In the genomic region with DNA sequence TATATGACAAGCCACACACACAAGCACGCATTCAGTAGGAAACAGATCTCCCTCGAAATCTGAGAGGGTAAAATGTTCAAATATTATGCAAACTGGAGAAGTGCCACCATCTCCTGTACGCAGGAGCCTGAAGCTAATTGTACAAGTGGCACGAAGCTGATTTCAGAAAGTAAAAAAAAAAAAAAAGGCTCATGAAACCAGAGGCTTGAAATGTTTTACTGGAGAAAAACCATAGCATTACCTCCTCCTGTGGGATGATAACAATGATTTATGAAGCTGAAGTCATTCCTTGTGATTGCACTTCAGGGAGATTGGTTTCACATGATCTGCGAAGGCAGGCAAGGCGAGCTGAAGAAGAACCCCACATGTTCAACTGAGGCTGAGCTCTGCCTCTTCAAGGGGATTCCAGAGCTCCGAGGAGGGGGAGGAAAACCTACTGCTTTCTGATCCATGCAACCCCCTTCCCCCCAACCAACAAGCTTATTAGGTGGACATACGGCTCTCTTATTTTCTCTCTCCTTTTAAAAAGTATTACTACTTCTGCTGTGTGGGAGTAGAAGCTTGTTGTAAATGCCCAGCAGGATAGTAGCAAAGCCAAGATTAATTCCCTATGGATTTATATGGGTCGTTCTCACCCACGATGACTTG, we compare ENCODE assay signal across 1 cellular context.
TF ChIP-seq lines count a peak whose summit lies in the region.

No MANE protein-coding gene starts in this region.

TF ChIP-seq in HEK293, 187 proteins besides CTCF, POLR2A, EP300 and RAD21 (continued from another document):
- TF ChIP-seq, protein P1, sequence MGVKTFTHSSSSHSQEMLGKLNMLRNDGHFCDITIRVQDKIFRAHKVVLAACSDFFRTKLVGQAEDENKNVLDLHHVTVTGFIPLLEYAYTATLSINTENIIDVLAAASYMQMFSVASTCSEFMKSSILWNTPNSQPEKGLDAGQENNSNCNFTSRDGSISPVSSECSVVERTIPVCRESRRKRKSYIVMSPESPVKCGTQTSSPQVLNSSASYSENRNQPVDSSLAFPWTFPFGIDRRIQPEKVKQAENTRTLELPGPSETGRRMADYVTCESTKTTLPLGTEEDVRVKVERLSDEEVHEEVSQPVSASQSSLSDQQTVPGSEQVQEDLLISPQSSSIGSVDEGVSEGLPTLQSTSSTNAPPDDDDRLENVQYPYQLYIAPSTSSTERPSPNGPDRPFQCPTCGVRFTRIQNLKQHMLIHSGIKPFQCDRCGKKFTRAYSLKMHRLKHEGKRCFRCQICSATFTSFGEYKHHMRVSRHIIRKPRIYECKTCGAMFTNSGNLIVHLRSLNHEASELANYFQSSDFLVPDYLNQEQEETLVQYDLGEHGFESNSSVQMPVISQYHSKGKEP (tag by site-specific recombination; IDR thresholded peaks at IDR 0.05): peak; percentile 21; the same call in 1 of the 2 replicates
- TF ChIP-seq GLIS1 (tag by site-specific recombination; IDR thresholded peaks at IDR 0.05) (peak; percentile 89), ZNF747 (tag by site-specific recombination; IDR thresholded peaks at IDR 0.05) (no peak), ZFP37 (tag by site-specific recombination; IDR thresholded peaks at IDR 0.05) (no peak), SP7 (tag by site-specific recombination; IDR thresholded peaks at IDR 0.05) (peak; percentile 98), YY2 (tag by site-specific recombination; IDR thresholded peaks at IDR 0.05) (no peak), SP3 (tag by site-specific recombination; IDR thresholded peaks at IDR 0.05) (no peak), HOXD13 (CRISPR knock-in tag; IDR thresholded peaks at IDR 0.05; ENCODE audit: borderline replicate concordance) (no peak), ZNF16 (tag by site-specific recombination; IDR thresholded peaks at IDR 0.05; ENCODE audit: low read depth) (no peak), TRIM28 (IDR thresholded peaks at IDR 0.05; ENCODE audit: borderline replicate concordance, low read length) (peak; percentile 58; the same call in 1 of the 2 replicates), BCL11A (tag by site-specific recombination; IDR thresholded peaks at IDR 0.05; ENCODE audit: low read depth) (0 out of 2 replicates have a peak, but pooled peaks have one; percentile 51), ZNF211 (tag by site-specific recombination; IDR thresholded peaks at IDR 0.05; ENCODE audit: low read depth) (no peak), SP2 (tag by site-specific recombination; IDR thresholded peaks at IDR 0.05) (peak; percentile 49; the same call in 1 of the 2 replicates), RBAK (tag by site-specific recombination; IDR thresholded peaks at IDR 0.05) (no peak), ZNF585B (tag by site-specific recombination; IDR thresholded peaks at IDR 0.05) (peak; percentile 40; the same call in 1 of the 2 replicates), ZNF404 (tag by site-specific recombination; IDR thresholded peaks at IDR 0.05) (no peak), ZBTB20 (tag by site-specific recombination; IDR thresholded peaks at IDR 0.05) (no peak), ZNF561 (tag by site-specific recombination; IDR thresholded peaks at IDR 0.05; ENCODE audit: borderline replicate concordance) (peak; percentile 61), ZBTB21 (tag by site-specific recombination; IDR thresholded peaks at IDR 0.05) (peak; percentile 73), ZNF157 (tag by site-specific recombination; IDR thresholded peaks at IDR 0.05) (no peak), ZNF133 (tag by site-specific recombination; IDR thresholded peaks at IDR 0.05) (peak; percentile 61), ZEB2 (tag by site-specific recombination; IDR thresholded peaks at IDR 0.05) (peak; percentile 91), IKZF3 (tag by site-specific recombination; IDR thresholded peaks at IDR 0.05) (peak; percentile 87; the same call in 1 of the 2 replicates), ZNF311 (tag by site-specific recombination; IDR thresholded peaks at IDR 0.05; ENCODE audit: borderline replicate concordance) (no peak), ZBTB48 (tag by site-specific recombination; IDR thresholded peaks at IDR 0.05) (no peak), ZXDB (tag by site-specific recombination; IDR thresholded peaks at IDR 0.05) (peak; percentile 90), GFI1B (tag by site-specific recombination; IDR thresholded peaks at IDR 0.05) (peak; percentile 73), KLF10 (tag by site-specific recombination; IDR thresholded peaks at IDR 0.05) (peak; percentile 31; the same call in 1 of the 2 replicates)
- TF ChIP-seq, protein P2, sequence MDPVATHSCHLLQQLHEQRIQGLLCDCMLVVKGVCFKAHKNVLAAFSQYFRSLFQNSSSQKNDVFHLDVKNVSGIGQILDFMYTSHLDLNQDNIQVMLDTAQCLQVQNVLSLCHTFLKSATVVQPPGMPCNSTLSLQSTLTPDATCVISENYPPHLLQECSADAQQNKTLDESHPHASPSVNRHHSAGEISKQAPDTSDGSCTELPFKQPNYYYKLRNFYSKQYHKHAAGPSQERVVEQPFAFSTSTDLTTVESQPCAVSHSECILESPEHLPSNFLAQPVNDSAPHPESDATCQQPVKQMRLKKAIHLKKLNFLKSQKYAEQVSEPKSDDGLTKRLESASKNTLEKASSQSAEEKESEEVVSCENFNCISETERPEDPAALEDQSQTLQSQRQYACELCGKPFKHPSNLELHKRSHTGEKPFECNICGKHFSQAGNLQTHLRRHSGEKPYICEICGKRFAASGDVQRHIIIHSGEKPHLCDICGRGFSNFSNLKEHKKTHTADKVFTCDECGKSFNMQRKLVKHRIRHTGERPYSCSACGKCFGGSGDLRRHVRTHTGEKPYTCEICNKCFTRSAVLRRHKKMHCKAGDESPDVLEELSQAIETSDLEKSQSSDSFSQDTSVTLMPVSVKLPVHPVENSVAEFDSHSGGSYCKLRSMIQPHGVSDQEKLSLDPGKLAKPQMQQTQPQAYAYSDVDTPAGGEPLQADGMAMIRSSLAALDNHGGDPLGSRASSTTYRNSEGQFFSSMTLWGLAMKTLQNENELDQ (tag by site-specific recombination; IDR thresholded peaks at IDR 0.05; ENCODE audit: low read depth): no peak
- TF ChIP-seq, protein P3, sequence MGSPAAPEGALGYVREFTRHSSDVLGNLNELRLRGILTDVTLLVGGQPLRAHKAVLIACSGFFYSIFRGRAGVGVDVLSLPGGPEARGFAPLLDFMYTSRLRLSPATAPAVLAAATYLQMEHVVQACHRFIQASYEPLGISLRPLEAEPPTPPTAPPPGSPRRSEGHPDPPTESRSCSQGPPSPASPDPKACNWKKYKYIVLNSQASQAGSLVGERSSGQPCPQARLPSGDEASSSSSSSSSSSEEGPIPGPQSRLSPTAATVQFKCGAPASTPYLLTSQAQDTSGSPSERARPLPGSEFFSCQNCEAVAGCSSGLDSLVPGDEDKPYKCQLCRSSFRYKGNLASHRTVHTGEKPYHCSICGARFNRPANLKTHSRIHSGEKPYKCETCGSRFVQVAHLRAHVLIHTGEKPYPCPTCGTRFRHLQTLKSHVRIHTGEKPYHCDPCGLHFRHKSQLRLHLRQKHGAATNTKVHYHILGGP (tag by site-specific recombination; IDR thresholded peaks at IDR 0.05): no peak
- TF ChIP-seq, protein P4, sequence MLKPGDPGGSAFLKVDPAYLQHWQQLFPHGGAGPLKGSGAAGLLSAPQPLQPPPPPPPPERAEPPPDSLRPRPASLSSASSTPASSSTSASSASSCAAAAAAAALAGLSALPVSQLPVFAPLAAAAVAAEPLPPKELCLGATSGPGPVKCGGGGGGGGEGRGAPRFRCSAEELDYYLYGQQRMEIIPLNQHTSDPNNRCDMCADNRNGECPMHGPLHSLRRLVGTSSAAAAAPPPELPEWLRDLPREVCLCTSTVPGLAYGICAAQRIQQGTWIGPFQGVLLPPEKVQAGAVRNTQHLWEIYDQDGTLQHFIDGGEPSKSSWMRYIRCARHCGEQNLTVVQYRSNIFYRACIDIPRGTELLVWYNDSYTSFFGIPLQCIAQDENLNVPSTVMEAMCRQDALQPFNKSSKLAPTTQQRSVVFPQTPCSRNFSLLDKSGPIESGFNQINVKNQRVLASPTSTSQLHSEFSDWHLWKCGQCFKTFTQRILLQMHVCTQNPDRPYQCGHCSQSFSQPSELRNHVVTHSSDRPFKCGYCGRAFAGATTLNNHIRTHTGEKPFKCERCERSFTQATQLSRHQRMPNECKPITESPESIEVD (tag by site-specific recombination; IDR thresholded peaks at IDR 0.05): peak; percentile 100
- TF ChIP-seq, protein P5, sequence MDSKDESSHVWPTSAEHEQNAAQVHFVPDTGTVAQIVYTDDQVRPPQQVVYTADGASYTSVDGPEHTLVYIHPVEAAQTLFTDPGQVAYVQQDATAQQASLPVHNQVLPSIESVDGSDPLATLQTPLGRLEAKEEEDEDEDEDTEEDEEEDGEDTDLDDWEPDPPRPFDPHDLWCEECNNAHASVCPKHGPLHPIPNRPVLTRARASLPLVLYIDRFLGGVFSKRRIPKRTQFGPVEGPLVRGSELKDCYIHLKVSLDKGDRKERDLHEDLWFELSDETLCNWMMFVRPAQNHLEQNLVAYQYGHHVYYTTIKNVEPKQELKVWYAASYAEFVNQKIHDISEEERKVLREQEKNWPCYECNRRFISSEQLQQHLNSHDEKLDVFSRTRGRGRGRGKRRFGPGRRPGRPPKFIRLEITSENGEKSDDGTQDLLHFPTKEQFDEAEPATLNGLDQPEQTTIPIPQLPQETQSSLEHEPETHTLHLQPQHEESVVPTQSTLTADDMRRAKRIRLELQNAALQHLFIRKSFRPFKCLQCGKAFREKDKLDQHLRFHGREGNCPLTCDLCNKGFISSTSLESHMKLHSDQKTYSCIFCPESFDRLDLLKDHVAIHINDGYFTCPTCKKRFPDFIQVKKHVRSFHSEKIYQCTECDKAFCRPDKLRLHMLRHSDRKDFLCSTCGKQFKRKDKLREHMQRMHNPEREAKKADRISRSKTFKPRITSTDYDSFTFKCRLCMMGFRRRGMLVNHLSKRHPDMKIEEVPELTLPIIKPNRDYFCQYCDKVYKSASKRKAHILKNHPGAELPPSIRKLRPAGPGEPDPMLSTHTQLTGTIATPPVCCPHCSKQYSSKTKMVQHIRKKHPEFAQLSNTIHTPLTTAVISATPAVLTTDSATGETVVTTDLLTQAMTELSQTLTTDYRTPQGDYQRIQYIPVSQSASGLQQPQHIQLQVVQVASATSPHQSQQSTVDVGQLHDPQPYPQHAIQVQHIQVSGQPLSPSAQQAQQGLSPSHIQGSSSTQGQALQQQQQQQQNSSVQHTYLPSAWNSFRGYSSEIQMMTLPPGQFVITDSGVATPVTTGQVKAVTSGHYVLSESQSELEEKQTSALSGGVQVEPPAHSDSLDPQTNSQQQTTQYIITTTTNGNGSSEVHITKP (tag by site-specific recombination; IDR thresholded peaks at IDR 0.05): peak; percentile 95
- TF ChIP-seq, protein P6, sequence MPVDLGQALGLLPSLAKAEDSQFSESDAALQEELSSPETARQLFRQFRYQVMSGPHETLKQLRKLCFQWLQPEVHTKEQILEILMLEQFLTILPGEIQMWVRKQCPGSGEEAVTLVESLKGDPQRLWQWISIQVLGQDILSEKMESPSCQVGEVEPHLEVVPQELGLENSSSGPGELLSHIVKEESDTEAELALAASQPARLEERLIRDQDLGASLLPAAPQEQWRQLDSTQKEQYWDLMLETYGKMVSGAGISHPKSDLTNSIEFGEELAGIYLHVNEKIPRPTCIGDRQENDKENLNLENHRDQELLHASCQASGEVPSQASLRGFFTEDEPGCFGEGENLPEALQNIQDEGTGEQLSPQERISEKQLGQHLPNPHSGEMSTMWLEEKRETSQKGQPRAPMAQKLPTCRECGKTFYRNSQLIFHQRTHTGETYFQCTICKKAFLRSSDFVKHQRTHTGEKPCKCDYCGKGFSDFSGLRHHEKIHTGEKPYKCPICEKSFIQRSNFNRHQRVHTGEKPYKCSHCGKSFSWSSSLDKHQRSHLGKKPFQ (tag by site-specific recombination; IDR thresholded peaks at IDR 0.05): peak; percentile 81; the same call in 1 of the 2 replicates
- TF ChIP-seq, protein P7, sequence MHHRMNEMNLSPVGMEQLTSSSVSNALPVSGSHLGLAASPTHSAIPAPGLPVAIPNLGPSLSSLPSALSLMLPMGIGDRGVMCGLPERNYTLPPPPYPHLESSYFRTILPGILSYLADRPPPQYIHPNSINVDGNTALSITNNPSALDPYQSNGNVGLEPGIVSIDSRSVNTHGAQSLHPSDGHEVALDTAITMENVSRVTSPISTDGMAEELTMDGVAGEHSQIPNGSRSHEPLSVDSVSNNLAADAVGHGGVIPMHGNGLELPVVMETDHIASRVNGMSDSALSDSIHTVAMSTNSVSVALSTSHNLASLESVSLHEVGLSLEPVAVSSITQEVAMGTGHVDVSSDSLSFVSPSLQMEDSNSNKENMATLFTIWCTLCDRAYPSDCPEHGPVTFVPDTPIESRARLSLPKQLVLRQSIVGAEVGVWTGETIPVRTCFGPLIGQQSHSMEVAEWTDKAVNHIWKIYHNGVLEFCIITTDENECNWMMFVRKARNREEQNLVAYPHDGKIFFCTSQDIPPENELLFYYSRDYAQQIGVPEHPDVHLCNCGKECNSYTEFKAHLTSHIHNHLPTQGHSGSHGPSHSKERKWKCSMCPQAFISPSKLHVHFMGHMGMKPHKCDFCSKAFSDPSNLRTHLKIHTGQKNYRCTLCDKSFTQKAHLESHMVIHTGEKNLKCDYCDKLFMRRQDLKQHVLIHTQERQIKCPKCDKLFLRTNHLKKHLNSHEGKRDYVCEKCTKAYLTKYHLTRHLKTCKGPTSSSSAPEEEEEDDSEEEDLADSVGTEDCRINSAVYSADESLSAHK (tag by site-specific recombination; IDR thresholded peaks at IDR 0.05): peak; percentile 72; the same call in 1 of the 2 replicates
- TF ChIP-seq, protein P8, sequence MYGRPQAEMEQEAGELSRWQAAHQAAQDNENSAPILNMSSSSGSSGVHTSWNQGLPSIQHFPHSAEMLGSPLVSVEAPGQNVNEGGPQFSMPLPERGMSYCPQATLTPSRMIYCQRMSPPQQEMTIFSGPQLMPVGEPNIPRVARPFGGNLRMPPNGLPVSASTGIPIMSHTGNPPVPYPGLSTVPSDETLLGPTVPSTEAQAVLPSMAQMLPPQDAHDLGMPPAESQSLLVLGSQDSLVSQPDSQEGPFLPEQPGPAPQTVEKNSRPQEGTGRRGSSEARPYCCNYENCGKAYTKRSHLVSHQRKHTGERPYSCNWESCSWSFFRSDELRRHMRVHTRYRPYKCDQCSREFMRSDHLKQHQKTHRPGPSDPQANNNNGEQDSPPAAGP (tag by site-specific recombination; IDR thresholded peaks at IDR 0.05): peak; percentile 73
- TF ChIP-seq, protein P9, sequence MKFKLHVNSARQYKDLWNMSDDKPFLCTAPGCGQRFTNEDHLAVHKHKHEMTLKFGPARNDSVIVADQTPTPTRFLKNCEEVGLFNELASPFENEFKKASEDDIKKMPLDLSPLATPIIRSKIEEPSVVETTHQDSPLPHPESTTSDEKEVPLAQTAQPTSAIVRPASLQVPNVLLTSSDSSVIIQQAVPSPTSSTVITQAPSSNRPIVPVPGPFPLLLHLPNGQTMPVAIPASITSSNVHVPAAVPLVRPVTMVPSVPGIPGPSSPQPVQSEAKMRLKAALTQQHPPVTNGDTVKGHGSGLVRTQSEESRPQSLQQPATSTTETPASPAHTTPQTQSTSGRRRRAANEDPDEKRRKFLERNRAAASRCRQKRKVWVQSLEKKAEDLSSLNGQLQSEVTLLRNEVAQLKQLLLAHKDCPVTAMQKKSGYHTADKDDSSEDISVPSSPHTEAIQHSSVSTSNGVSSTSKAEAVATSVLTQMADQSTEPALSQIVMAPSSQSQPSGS (tag by site-specific recombination; IDR thresholded peaks at IDR 0.05; ENCODE audit: low read depth): peak; percentile 71; the same call in 1 of the 2 replicates
